ENCODE assay signal across 10 cellular contexts in the genomic region with DNA sequence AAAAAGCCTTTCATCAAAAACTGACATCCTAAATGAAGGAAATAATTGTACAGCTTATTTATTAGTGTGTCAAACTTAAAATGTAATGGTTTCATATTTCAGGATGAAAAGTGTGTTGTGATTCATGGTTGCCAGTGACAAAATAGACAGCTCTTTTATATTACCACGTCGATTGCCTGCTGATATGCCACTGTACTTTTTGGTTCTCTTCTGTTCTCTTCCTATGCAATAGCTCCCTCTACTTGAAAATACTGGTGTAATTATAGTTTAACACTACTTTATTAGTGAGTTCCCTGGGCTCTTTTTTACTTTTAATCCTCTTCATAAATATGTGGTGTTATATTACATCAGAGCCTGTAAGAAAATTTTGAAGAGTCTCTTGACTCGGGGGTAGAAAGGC.
DNase-seq lines count a peak whose midpoint lies in the region; ATAC-seq and TF ChIP-seq lines count a peak whose summit lies in the region.
"Had no signal": no experiment of that assay in that cellular context is flagged by ENCODE, and none has a peak within 500 bp of the region (broad histone marks: within the 10 kb centered on the region; RNA-seq: fewer than 3 reads in every experiment).

No MANE protein-coding gene starts in this region.

- no peaks in the 10 kb centered on the region for H3F3A ChIP-seq in GM23338 (replicated peaks; ENCODE audit: low read depth)

- peaks cover 11% of the 10 kb centered on the region; the same call in 1 of the 2 replicates for H3K36me3 ChIP-seq in GM23338 (ENCODE audit: insufficient read depth)
- peaks cover 0 to 4% of the 10 kb centered on the region in 2 donors for H3K36me3 ChIP-seq in gastrocnemius medialis

- H3K79me2 ChIP-seq in GM23338 (replicated peaks; ENCODE audit: insufficient read depth) = no peaks in the 10 kb centered on the region

- H3K27ac ChIP-seq in GM23338 (ENCODE audit: low read depth) = no peak overlapping the region
- H3K27ac ChIP-seq in gastrocnemius medialis = no peak overlapping the region

- no peak overlapping the region for H3K4me3 Mint-ChIP-seq in GM23338
- H3K4me3 Mint-ChIP-seq in osteocyte (ENCODE audit: unreplicated experiment) = no peak overlapping the region
- H3K4me3 Mint-ChIP-seq: activated CD8-positive, alpha-beta memory T cell treated with anti-CD3 and anti-CD28 coated beads, Interleukin-2, amount 10 ng/mL, durations not matched to agents 7 days and 5 days had no signal

- ATAC-seq in GM23338 = no peak
- ATAC-seq in gastrocnemius medialis = no peak
- no peak for ATAC-seq in GM21423 (IDR thresholded peaks at IDR 0.05; ENCODE audit: unreplicated experiment)
- no peak for ATAC-seq in HG02798 (IDR thresholded peaks at IDR 0.05; ENCODE audit: poor library complexity, unreplicated experiment)
- ATAC-seq: activated CD8-positive, alpha-beta memory T cell treated with anti-CD3 and anti-CD28 coated beads, Interleukin-2, amount 10 ng/mL, durations not matched to agents 7 days and 5 days had no signal

- H3K9me2 ChIP-seq in GM23338 (ENCODE audit: insufficient read depth) = no peaks in the 10 kb centered on the region

- intact Hi-C loops in gastrocnemius medialis (cut with DNase I; ENCODE audit: low total_unique reads) = loop anchor here (5.0 to 10.0 kb wide), 4 partner anchors 109 to 1876 kb away; a partner anchor contains a TSS

- H3K4me1 Mint-ChIP-seq in GM23338 = peaks cover 25% of the 10 kb centered on the region
- H3K4me1 Mint-ChIP-seq in osteocyte (ENCODE audit: unreplicated experiment) = peaks cover 16% of the 10 kb centered on the region
- H3K4me1 Mint-ChIP-seq: activated CD8-positive, alpha-beta memory T cell treated with anti-CD3 and anti-CD28 coated beads, Interleukin-2, amount 10 ng/mL, durations not matched to agents 7 days and 5 days had no signal

- in situ Hi-C loops in gastrocnemius medialis (cut with MboI; ENCODE audit: low sequenced_read_pairs in 4 of 4) = loop anchor here in 3 of 4 donors (25.0 kb wide), 2 partner anchors 816 to 1016 kb away; no protein-coding TSS in a partner anchor

- H3K27ac Mint-ChIP-seq in GM23338 (0 out of 2 replicates have a peak overlapping the region, but pooled peaks have one; percentile 3), osteocyte (ENCODE audit: unreplicated experiment) (no peak overlapping the region)
- H3K27ac Mint-ChIP-seq: activated CD8-positive, alpha-beta memory T cell treated with anti-CD3 and anti-CD28 coated beads, Interleukin-2, amount 10 ng/mL, durations not matched to agents 7 days and 5 days had no signal

- H3K4me2 ChIP-seq in GM23338 = no peak overlapping the region

- H3K9me3 Mint-ChIP-seq in GM23338 (no peaks in the 10 kb centered on the region), osteocyte (ENCODE audit: unreplicated experiment) (no peaks in the 10 kb centered on the region)

- no peak for TF ChIP-seq POLR2A in gastrocnemius medialis (IDR thresholded peaks at IDR 0.05)

- no peaks in the 10 kb centered on the region for H4K20me1 ChIP-seq in GM23338 (replicated peaks; ENCODE audit: insufficient read depth)

- H3K9me3 ChIP-seq in gastrocnemius medialis = no peaks in the 10 kb centered on the region

- DNase-seq in GM23338 (ENCODE audit: low spot score) (no peak), NCI-H2171 treated with DMSO at 0.1 percent for 48 hours (lab: John Stamatoyannopoulos, UW) (peak; percentile 79), dermis microvascular lymphatic vessel endothelial cell (ENCODE audit: low read depth in 2 of 2) (peak; percentile 21 to 62), osteocyte (ENCODE audit: extremely low spot score, unreplicated experiment) (no peak), gastrocnemius medialis (no peak), activated gamma-delta T cell treated with Interleukin-2 at 50 U/mL for 16 hours (no peak)
- DNase-seq: activated CD8-positive, alpha-beta memory T cell treated with anti-CD3 and anti-CD28 coated beads, Interleukin-2, amount 10 ng/mL, durations not matched to agents 7 days and 5 days; NK-92 treated with Interleukin-12 subunit alpha and Interleukin-12 subunit beta, amount 100 ng/mL, for 24 hours had no signal

- H2AFZ ChIP-seq in GM23338 = no peak overlapping the region

- H3K27me3 ChIP-seq in GM23338 (ENCODE audit: insufficient read depth) (no peaks in the 10 kb centered on the region), gastrocnemius medialis (no peaks in the 10 kb centered on the region)

- H3K36me3 Mint-ChIP-seq in GM23338 (ENCODE audit: low read depth) (peaks cover 12% of the 10 kb centered on the region), osteocyte (ENCODE audit: unreplicated experiment) (no peaks in the 10 kb centered on the region)
- H3K36me3 Mint-ChIP-seq: activated CD8-positive, alpha-beta memory T cell treated with anti-CD3 and anti-CD28 coated beads, Interleukin-2, amount 10 ng/mL, durations not matched to agents 7 days and 5 days had no signal

- TF ChIP-seq CTCF in GM23338 (conservative IDR thresholded peaks at IDR 0.05; ENCODE audit: low read depth in 2 of 2) (0 out of 4 replicates have a peak, but pooled peaks have one; percentile 13 to 15), osteocyte (IDR thresholded peaks at IDR 0.05) (peak; percentile 66), gastrocnemius medialis (IDR thresholded peaks at IDR 0.05 in 4 of 5, conservative IDR thresholded peaks at IDR 0.05 in 1 of 5) (no peak)

- H3K4me3 ChIP-seq in GM23338 = no peak overlapping the region
- no peak overlapping the region for H3K4me3 ChIP-seq in gastrocnemius medialis

- H3K27me3 Mint-ChIP-seq in GM23338 (ENCODE audit: insufficient read depth, low read depth, poor library complexity) = peaks cover 2% of the 10 kb centered on the region
- no peaks in the 10 kb centered on the region for H3K27me3 Mint-ChIP-seq in osteocyte (ENCODE audit: unreplicated experiment)
- H3K27me3 Mint-ChIP-seq: activated CD8-positive, alpha-beta memory T cell treated with anti-CD3 and anti-CD28 coated beads, Interleukin-2, amount 10 ng/mL, durations not matched to agents 7 days and 5 days had no signal

- H3K4me1 ChIP-seq in GM23338 (ENCODE audit: insufficient read depth) = peaks cover 7% of the 10 kb centered on the region
- peaks cover 0 to 8% of the 10 kb centered on the region in 2 donors for H3K4me1 ChIP-seq in gastrocnemius medialis

TF ChIP-seq in GM23338, 12 proteins besides CTCF, POLR2A, EP300 and RAD21 (continues in another document):
- TF ChIP-seq POLR2AphosphoS5 (IDR thresholded peaks at IDR 0.05; ENCODE audit: low read depth) (no peak), EZH2phosphoT487 (IDR thresholded peaks at IDR 0.05; ENCODE audit: unreplicated experiment) (no peak), CREB1 (CRISPR knock-in tag; IDR thresholded peaks at IDR 0.05; ENCODE audit: low read depth) (no peak), NANOG (IDR thresholded peaks at IDR 0.05; ENCODE audit: borderline replicate concordance) (no peak), ZNF331 (CRISPR knock-in tag; IDR thresholded peaks at IDR 0.05; ENCODE audit: low read depth) (no peak), JUNB (IDR thresholded peaks at IDR 0.05; ENCODE audit: unreplicated experiment) (no peak), ZNF114 (CRISPR knock-in tag; IDR thresholded peaks at IDR 0.05) (no peak)
- TF ChIP-seq, protein P1, sequence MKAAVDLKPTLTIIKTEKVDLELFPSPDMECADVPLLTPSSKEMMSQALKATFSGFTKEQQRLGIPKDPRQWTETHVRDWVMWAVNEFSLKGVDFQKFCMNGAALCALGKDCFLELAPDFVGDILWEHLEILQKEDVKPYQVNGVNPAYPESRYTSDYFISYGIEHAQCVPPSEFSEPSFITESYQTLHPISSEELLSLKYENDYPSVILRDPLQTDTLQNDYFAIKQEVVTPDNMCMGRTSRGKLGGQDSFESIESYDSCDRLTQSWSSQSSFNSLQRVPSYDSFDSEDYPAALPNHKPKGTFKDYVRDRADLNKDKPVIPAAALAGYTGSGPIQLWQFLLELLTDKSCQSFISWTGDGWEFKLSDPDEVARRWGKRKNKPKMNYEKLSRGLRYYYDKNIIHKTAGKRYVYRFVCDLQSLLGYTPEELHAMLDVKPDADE (IDR thresholded peaks at IDR 0.05) = no peak
- TF ChIP-seq, protein P2, sequence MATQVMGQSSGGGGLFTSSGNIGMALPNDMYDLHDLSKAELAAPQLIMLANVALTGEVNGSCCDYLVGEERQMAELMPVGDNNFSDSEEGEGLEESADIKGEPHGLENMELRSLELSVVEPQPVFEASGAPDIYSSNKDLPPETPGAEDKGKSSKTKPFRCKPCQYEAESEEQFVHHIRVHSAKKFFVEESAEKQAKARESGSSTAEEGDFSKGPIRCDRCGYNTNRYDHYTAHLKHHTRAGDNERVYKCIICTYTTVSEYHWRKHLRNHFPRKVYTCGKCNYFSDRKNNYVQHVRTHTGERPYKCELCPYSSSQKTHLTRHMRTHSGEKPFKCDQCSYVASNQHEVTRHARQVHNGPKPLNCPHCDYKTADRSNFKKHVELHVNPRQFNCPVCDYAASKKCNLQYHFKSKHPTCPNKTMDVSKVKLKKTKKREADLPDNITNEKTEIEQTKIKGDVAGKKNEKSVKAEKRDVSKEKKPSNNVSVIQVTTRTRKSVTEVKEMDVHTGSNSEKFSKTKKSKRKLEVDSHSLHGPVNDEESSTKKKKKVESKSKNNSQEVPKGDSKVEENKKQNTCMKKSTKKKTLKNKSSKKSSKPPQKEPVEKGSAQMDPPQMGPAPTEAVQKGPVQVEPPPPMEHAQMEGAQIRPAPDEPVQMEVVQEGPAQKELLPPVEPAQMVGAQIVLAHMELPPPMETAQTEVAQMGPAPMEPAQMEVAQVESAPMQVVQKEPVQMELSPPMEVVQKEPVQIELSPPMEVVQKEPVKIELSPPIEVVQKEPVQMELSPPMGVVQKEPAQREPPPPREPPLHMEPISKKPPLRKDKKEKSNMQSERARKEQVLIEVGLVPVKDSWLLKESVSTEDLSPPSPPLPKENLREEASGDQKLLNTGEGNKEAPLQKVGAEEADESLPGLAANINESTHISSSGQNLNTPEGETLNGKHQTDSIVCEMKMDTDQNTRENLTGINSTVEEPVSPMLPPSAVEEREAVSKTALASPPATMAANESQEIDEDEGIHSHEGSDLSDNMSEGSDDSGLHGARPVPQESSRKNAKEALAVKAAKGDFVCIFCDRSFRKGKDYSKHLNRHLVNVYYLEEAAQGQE (IDR thresholded peaks at IDR 0.05; ENCODE audit: unreplicated experiment) = no peak

Comparison
In these comparisons a context has a peak if more than half of its experiments do, and no peak if none do; other contexts are left out.
1. DNase-seq: peak in NCI-H2171 treated with DMSO at 0.1 percent for 48 hours (single experiment) and dermis microvascular lymphatic vessel endothelial cell (2 of 2); none in GM23338 (single experiment), osteocyte (single experiment), gastrocnemius medialis (0 of 2) and activated gamma-delta T cell treated with Interleukin-2 at 50 U/mL for 16 hours (single experiment).
2. CTCF ChIP-seq: peak in GM23338 (2 of 2) and osteocyte (single experiment); none in gastrocnemius medialis (0 of 5).